Comparison of ENCODE assay signal across 16 cellular contexts in genomic region chr9:127599550-127599891, GRCh38.
"Had no signal": no experiment of that assay in that cellular context is flagged by ENCODE, and none has a peak within 500 bp of the region (broad histone marks: within the 10 kb centered on the region; RNA-seq: fewer than 3 reads in every experiment).

No MANE protein-coding gene starts in this region.

- H3K27ac ChIP-seq: colonic mucosa, spleen had no signal

- H3K9me3 ChIP-seq: colonic mucosa, spleen had no signal

- FAIRE-seq: frontal cortex had no signal

- H3K27me3 ChIP-seq: colonic mucosa had no signal

- H3K36me3 ChIP-seq: colonic mucosa, spleen had no signal

- H3K4me3 ChIP-seq: colonic mucosa, spleen had no signal

- ATAC-seq: activated CD8-positive, alpha-beta T cell treated with anti-CD3 and anti-CD28 coated beads, Interleukin-2, amount 10 ng/mL, durations not matched to agents 7 days and 5 days; naive thymus-derived CD4-positive, alpha-beta T cell; stimulated activated naive B cell treated with anti-CD40 and anti-IgM and Interleukin-4, amounts not matched to agents 10 μg/mL and 1 μg/mL and 100 μg/mL, for 72 hours had no signal

- DNase-seq: activated CD4-positive, alpha-beta T cell treated with anti-CD3 and anti-CD28 coated beads, Interleukin-2, amount 10 ng/mL, durations not matched to agents 7 days and 5 days; activated CD8-positive, alpha-beta T cell treated with anti-CD3 and anti-CD28 coated beads, Interleukin-2, amount 10 ng/mL, durations not matched to agents 7 days and 5 days; activated naive CD4-positive, alpha-beta T cell treated with anti-CD3 and anti-CD28 coated beads for 36 hours; activated T-cell treated with anti-CD3 and anti-CD28 coated beads, Interleukin-2, amount 50 U/mL, for 24 hours; caudate nucleus; colonic mucosa; erythroblast; left cardiac atrium; mesenchymal stem cell; naive thymus-derived CD4-positive, alpha-beta T cell; nucleus accumbens; retina; spleen; stimulated activated naive B cell treated with anti-CD40 and anti-IgM and Interleukin-4, amounts not matched to agents 10 μg/mL and 1 μg/mL and 100 μg/mL, for 72 hours; T-helper 2 cell had no signal

- H3K4me1 ChIP-seq: colonic mucosa had no signal
